1 cellular context compared by ENCODE assay signal in genomic region chr1:91428182-91428798, GRCh38.
TF ChIP-seq lines count a peak whose summit lies in the region.

No MANE protein-coding gene starts in this region.

TF ChIP-seq in H1, 55 proteins besides CTCF, POLR2A, EP300 and RAD21:
- TF ChIP-seq TEAD4 (IDR thresholded peaks at IDR 0.05; ENCODE audit: low read depth, low read length) (no peak), KDM4A (IDR thresholded peaks at IDR 0.05; ENCODE audit: low read depth, low read length, severe bottlenecking) (no peak), RBBP5 (IDR thresholded peaks at IDR 0.05; ENCODE audit: borderline replicate concordance, low read depth, low read length) (no peak), KDM1A (IDR thresholded peaks at IDR 0.05; ENCODE audit: borderline replicate concordance, low read length) (no peak), YY1 (IDR thresholded peaks at IDR 0.05; ENCODE audit: low read depth, low read length) (peak; percentile 86), SAP30 (IDR thresholded peaks at IDR 0.05; ENCODE audit: insufficient read depth, insufficient replicate concordance, low read length) (no peak)
